8 cellular contexts compared by ENCODE assay signal in the genomic region with DNA sequence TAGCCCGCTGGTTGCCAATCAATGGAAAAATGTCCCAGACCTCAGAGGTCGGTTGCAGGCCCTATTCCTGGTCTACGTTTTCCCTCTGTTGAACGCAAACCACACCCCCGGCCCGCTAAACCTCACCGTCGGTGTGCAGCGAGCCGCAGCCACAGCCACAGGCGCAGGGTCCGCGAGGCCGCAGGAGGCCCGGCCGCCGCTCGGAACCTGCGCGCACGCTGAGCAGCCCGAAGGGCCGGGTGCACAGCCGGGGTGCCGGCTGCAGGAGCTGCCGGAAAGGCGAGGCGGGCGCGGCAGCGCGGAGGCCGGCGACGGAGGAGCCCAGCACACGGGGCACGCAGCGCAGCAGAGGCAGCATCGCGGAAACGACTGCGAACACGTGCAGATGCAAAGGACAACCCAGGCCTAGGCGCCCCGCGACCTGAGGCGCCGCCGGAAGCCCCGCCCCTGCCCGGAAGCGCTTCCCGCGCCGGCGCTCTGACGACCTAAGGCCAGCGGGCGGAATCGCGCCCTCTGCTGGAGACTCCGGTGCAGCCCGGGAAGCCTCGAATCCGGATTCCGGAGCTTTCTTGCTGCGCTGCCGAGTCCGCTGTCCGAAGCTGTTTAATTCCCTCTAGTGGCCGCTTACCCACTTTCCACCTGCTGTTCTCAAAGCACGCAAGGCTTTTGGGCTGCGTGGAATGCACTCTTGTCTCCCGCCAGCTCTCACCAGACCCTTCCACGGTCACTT. TPM values are rescaled to one million over a fixed set of nuclear protein-coding genes. Genes with fewer than 3 reads are reported as not detected.
DNase-seq lines count a peak whose midpoint lies in the region; ATAC-seq and TF ChIP-seq lines count a peak whose summit lies in the region.

A gene with protein sequence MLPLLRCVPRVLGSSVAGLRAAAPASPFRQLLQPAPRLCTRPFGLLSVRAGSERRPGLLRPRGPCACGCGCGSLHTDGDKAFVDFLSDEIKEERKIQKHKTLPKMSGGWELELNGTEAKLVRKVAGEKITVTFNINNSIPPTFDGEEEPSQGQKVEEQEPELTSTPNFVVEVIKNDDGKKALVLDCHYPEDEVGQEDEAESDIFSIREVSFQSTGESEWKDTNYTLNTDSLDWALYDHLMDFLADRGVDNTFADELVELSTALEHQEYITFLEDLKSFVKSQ (minus strand): TSS at position 440 of the 730 bp plus-strand sequence. CDS start 82 bp downstream, at position 358.

- peak within 1 kb of the TSS; percentile 97 for H3K4me2 ChIP-seq in osteoblast (ENCODE audit: insufficient read depth, low read length)

- H3K9me3 Mint-ChIP-seq in activated naive CD4-positive, alpha-beta T cell treated with anti-CD3 and anti-CD28 coated beads, Interleukin-2, amount 50 U/mL, for 24 hours = no peaks in the 10 kb centered on the region

- H3K4me3 Mint-ChIP-seq in activated naive CD4-positive, alpha-beta T cell treated with anti-CD3 and anti-CD28 coated beads, Interleukin-2, amount 50 U/mL, for 24 hours = peak within 1 kb of the TSS; percentile 94

- H3K4me3 ChIP-seq in HFF-Myc (replicated peaks; ENCODE audit: low read depth, low read length) (peak within 1 kb of the TSS; percentile 61), NB4 (ENCODE audit: low read depth, low read length) (peak within 1 kb of the TSS; percentile 98), osteoblast (ENCODE audit: insufficient read depth, low read length) (peak within 1 kb of the TSS; percentile 96), thoracic aorta (peak within 1 kb of the TSS; percentile 77)

- H4K20me1 ChIP-seq in osteoblast (ENCODE audit: insufficient read depth, low read length) = peaks cover 8% of the 10 kb centered on the region

- peak; percentile 95 for DNase-seq in GM10248 (ENCODE audit: extremely low spot score)
- DNase-seq in HFF-Myc (ENCODE audit: extremely low read depth, low read depth) = peak; percentile 82
- peak; percentile 91 for DNase-seq in NB4 (ENCODE audit: low read depth)
- peak; percentile 94 for DNase-seq in glomerular visceral epithelial cell (ENCODE audit: extremely low spot score)
- peak; percentile 98 for DNase-seq in osteoblast (ENCODE audit: insufficient read length, low spot score, missing footprints)
- peak; percentile 47 for DNase-seq in thoracic aorta (ENCODE audit: low spot score)

- H3K36me3 Mint-ChIP-seq in activated naive CD4-positive, alpha-beta T cell treated with anti-CD3 and anti-CD28 coated beads, Interleukin-2, amount 50 U/mL, for 24 hours = peaks cover 17% of the 10 kb centered on the region

- H3K36me3 ChIP-seq in osteoblast (ENCODE audit: insufficient read depth, low read length) = peaks cover 44% of the 10 kb centered on the region
- H3K36me3 ChIP-seq in thoracic aorta = peaks cover 16% of the 10 kb centered on the region

- H3K27ac Mint-ChIP-seq in activated naive CD4-positive, alpha-beta T cell treated with anti-CD3 and anti-CD28 coated beads, Interleukin-2, amount 50 U/mL, for 24 hours = peak within 1 kb of the TSS; percentile 97

- peak; percentile 92 for TF ChIP-seq CTCF in GM10248 (IDR thresholded peaks at IDR 0.05; ENCODE audit: control extremely low read depth, extremely low read depth, low read depth, missing control alignments)
- peak; percentile 97 for TF ChIP-seq CTCF in HFF-Myc (IDR thresholded peaks at IDR 0.05; ENCODE audit: low read depth, low read length, missing control alignments)
- TF ChIP-seq CTCF in NB4 (IDR thresholded peaks at IDR 0.05; ENCODE audit: low read depth, low read length) = peak; percentile 74
- TF ChIP-seq CTCF in osteoblast (IDR thresholded peaks at IDR 0.05; ENCODE audit: extremely low read depth, low read depth, low read length) = peak; percentile 98
- peak; percentile 100 for TF ChIP-seq CTCF in thoracic aorta (IDR thresholded peaks at IDR 0.05)

- H2AFZ ChIP-seq in osteoblast (ENCODE audit: low read length) = peak within 1 kb of the TSS; percentile 90

- H3K27ac ChIP-seq in osteoblast (ENCODE audit: low read depth, low read length) (peak within 1 kb of the TSS; percentile 46), thoracic aorta (peak within 1 kb of the TSS; percentile 74 to 80)

- peaks cover 40% of the 10 kb centered on the region for H3K4me1 Mint-ChIP-seq in activated naive CD4-positive, alpha-beta T cell treated with anti-CD3 and anti-CD28 coated beads, Interleukin-2, amount 50 U/mL, for 24 hours

- H3K79me2 ChIP-seq in osteoblast (ENCODE audit: insufficient read depth, low read length) = peaks cover 41% of the 10 kb centered on the region

- ATAC-seq in SK-N-SH treated with all-trans-retinoic acid at 6 μM for 48 hours (peak; percentile 93), thoracic aorta (ENCODE audit: insufficient number of reproducible peaks, low FRiP score, low read depth) (peak; percentile 80)

- peak; percentile 61 for TF ChIP-seq POLR2A in NB4 (IDR thresholded peaks at IDR 0.05; ENCODE audit: extremely low read depth, insufficient read length)

- H3K27me3 ChIP-seq in osteoblast (ENCODE audit: insufficient read depth, low read length) = no peaks in the 10 kb centered on the region
- H3K27me3 ChIP-seq in thoracic aorta (replicated peaks; ENCODE audit: insufficient read depth) = no peaks in the 10 kb centered on the region

- peaks cover 19% of the 10 kb centered on the region for H3K4me1 ChIP-seq in osteoblast (ENCODE audit: insufficient read depth, low read length)
- H3K4me1 ChIP-seq in thoracic aorta (ENCODE audit: control insufficient read depth in 1 of 2, low read depth in 2 of 2) = peaks cover 8 to 19% of the 10 kb centered on the region in 2 donors

- POLR2A ChIA-PET in GM10248 (lab: Yijun Ruan, JAX) = interaction anchor here (0.7 to 1.4 kb wide), 5 partner anchors 11 to 65 kb away, joined by 3 to 4 read pairs (median 3); a partner anchor contains a TSS

- H3K27me3 Mint-ChIP-seq in activated naive CD4-positive, alpha-beta T cell treated with anti-CD3 and anti-CD28 coated beads, Interleukin-2, amount 50 U/mL, for 24 hours = no peaks in the 10 kb centered on the region

- H3K9me3 ChIP-seq in osteoblast (ENCODE audit: low read depth, low read length) = no peaks in the 10 kb centered on the region
- no peaks in the 10 kb centered on the region for H3K9me3 ChIP-seq in thoracic aorta

- CTCF ChIA-PET in GM10248 (lab: Yijun Ruan, JAX) = interaction anchor here (0.7 to 6.1 kb wide), 44 partner anchors 9 to 530 kb away, joined by 3 to 45 read pairs (median 6); a partner anchor contains a TSS

TF ChIP-seq in SK-N-SH treated with all-trans-retinoic acid at 6 μM for 48 hours, 23 proteins besides CTCF, POLR2A, EP300 and RAD21:
- TF ChIP-seq, protein P1, sequence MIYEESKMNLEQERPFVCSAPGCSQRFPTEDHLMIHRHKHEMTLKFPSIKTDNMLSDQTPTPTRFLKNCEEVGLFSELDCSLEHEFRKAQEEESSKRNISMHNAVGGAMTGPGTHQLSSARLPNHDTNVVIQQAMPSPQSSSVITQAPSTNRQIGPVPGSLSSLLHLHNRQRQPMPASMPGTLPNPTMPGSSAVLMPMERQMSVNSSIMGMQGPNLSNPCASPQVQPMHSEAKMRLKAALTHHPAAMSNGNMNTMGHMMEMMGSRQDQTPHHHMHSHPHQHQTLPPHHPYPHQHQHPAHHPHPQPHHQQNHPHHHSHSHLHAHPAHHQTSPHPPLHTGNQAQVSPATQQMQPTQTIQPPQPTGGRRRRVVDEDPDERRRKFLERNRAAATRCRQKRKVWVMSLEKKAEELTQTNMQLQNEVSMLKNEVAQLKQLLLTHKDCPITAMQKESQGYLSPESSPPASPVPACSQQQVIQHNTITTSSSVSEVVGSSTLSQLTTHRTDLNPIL (CRISPR knock-in tag; IDR thresholded peaks at IDR 0.05; ENCODE audit: low read depth) = no peak
- TF ChIP-seq ZNF70 (CRISPR knock-in tag; IDR thresholded peaks at IDR 0.05) = no peak
- 0 out of 2 replicates have a peak, but pooled peaks have one; percentile 53 for TF ChIP-seq CSDC2 (CRISPR knock-in tag; IDR thresholded peaks at IDR 0.05)
- peak; percentile 62; the same call in 1 of the 2 replicates for TF ChIP-seq ZFP3 (CRISPR knock-in tag; IDR thresholded peaks at IDR 0.05)
- no peak for TF ChIP-seq OSR1 (CRISPR knock-in tag; IDR thresholded peaks at IDR 0.05)
- TF ChIP-seq BACH2 (CRISPR knock-in tag; IDR thresholded peaks at IDR 0.05; ENCODE audit: borderline replicate concordance) = no peak
- TF ChIP-seq ARNTL (CRISPR knock-in tag; IDR thresholded peaks at IDR 0.05; ENCODE audit: borderline replicate concordance, low read depth) = no peak

RNA-seq across cellular contexts. Expression of the gene that starts here (rescaled TPM):
- total RNA-seq in osteoblast (124 and 137 TPM in 2 replicates), thoracic aorta (10 to 100 TPM; 37.0 to 71.7 TPM)

Comparison
In these comparisons a context has a peak if more than half of its experiments do, and no peak if none do; other contexts are left out.
1. Peak in every context shown above with its lines: DNase-seq, ATAC-seq, H3K4me3 ChIP-seq and H3K27ac ChIP-seq.
2. DNase-seq: peak in every context shown above with its lines; median percentile 98 in osteoblast; 95 in GM10248; 94 in glomerular visceral epithelial cell; 91 in NB4; 82 in HFF-Myc; 47 in thoracic aorta.